In genomic region chr11:104658177-104658576, GRCh38 we compare ENCODE assay signal across 28 cellular contexts.
"Had no signal": no experiment of that assay in that cellular context is flagged by ENCODE, and none has a peak within 500 bp of the region (broad histone marks: within the 10 kb centered on the region; RNA-seq: fewer than 3 reads in every experiment).

No MANE protein-coding gene starts in this region.

- H3K4me3 Mint-ChIP-seq: dendritic cell treated with granulocyte-macrophage colony-stimulating factor and Interleukin-4, amounts not matched to agents 40 ng/mL and 50 ng/mL, for 4 days; effector memory CD8-positive, alpha-beta T cell; endodermal cell had no signal

- H2AFZ ChIP-seq: hepatocyte had no signal

- ATAC-seq: effector memory CD8-positive, alpha-beta T cell; esophagus mucosa; foreskin keratinocyte; gastrocnemius medialis; gastroesophageal sphincter; heart left ventricle; heart right ventricle had no signal

- H3K4me1 ChIP-seq: colonic mucosa, esophagus muscularis mucosa, foreskin keratinocyte, gastrocnemius medialis, gastroesophageal sphincter had no signal

- H3K27ac Mint-ChIP-seq: dendritic cell treated with granulocyte-macrophage colony-stimulating factor and Interleukin-4, amounts not matched to agents 40 ng/mL and 50 ng/mL, for 4 days; effector memory CD8-positive, alpha-beta T cell; endodermal cell had no signal

- H3K36me3 ChIP-seq: colonic mucosa, esophagus muscularis mucosa, esophagus squamous epithelium, gastrocnemius medialis, gastroesophageal sphincter, heart left ventricle, heart right ventricle had no signal

- H3K27me3 Mint-ChIP-seq: dendritic cell treated with granulocyte-macrophage colony-stimulating factor and Interleukin-4, amounts not matched to agents 40 ng/mL and 50 ng/mL, for 4 days; effector memory CD8-positive, alpha-beta T cell had no signal

- H3K79me2 ChIP-seq: hepatocyte had no signal

- H3K27ac ChIP-seq: colonic mucosa, coronary artery, dorsolateral prefrontal cortex, epithelial cell of prostate, esophagus muscularis mucosa, esophagus squamous epithelium, foreskin keratinocyte, gastrocnemius medialis, gastroesophageal sphincter, heart left ventricle, heart right ventricle, hepatocyte had no signal

- H3K4me2 ChIP-seq: hepatocyte had no signal

- H3K4me3 ChIP-seq: colonic mucosa, coronary artery, dorsolateral prefrontal cortex, esophagus muscularis mucosa, esophagus squamous epithelium, gastrocnemius medialis, gastroesophageal sphincter, heart left ventricle, heart right ventricle, hepatocyte had no signal

- H3K9me3 Mint-ChIP-seq: dendritic cell treated with granulocyte-macrophage colony-stimulating factor and Interleukin-4, amounts not matched to agents 40 ng/mL and 50 ng/mL, for 4 days; effector memory CD8-positive, alpha-beta T cell had no signal

- FAIRE-seq: endometrium, endothelial cell of umbilical vein, frontal cortex had no signal

- H3K27me3 ChIP-seq: colonic mucosa, dorsolateral prefrontal cortex, esophagus muscularis mucosa, esophagus squamous epithelium, gastrocnemius medialis, gastroesophageal sphincter, heart left ventricle, heart right ventricle, hepatocyte had no signal

- DNase-seq: colonic mucosa; cortex of kidney; dermis blood vessel endothelial cell; effector CD4-positive, alpha-beta T cell; effector CD8-positive, alpha-beta T cell; effector memory CD4-positive, alpha-beta T cell; effector memory CD8-positive, alpha-beta T cell; endodermal cell; erythroblast; esophagus squamous epithelium; foreskin keratinocyte; foreskin melanocyte; gastrocnemius medialis; glutamatergic neuron; head of caudate nucleus; heart left ventricle; heart right ventricle had no signal
